ENCODE assay signal across 1 cellular context in genomic region chr4:7067523-7068278, GRCh38.
TF ChIP-seq lines count a peak whose summit lies in the region.

Gene GRPEL1 (minus strand): TSS chr4:7068064. CDS start chr4:7068032, 32 bp downstream.

TF ChIP-seq in IMR-90, 13 proteins besides CTCF, POLR2A, EP300 and RAD21:
- TF ChIP-seq FOS (IDR thresholded peaks at IDR 0.05; ENCODE audit: low read depth, low read length) (no peak), RFX5 (IDR thresholded peaks at IDR 0.05; ENCODE audit: low read depth, low read length) (0 out of 2 replicates have a peak, but pooled peaks have one; percentile 14), ELK1 (IDR thresholded peaks at IDR 0.05; ENCODE audit: borderline replicate concordance, low read depth, low read length) (no peak), MAZ (IDR thresholded peaks at IDR 0.05; ENCODE audit: borderline replicate concordance, low read depth, low read length) (peak; percentile 88; the same call in 1 of the 2 replicates), CHD1 (IDR thresholded peaks at IDR 0.05; ENCODE audit: low read depth, low read length) (no peak), BHLHE40 (IDR thresholded peaks at IDR 0.05; ENCODE audit: low read depth, low read length) (peak; percentile 65; the same call in 1 of the 2 replicates), CEBPB (IDR thresholded peaks at IDR 0.05; ENCODE audit: low read depth, low read length) (no peak), RCOR1 (IDR thresholded peaks at IDR 0.05; ENCODE audit: insufficient replicate concordance, low read length) (no peak), NFE2L2 (IDR thresholded peaks at IDR 0.05; ENCODE audit: low read depth, low read length) (no peak), USF2 (IDR thresholded peaks at IDR 0.05; ENCODE audit: low read depth, low read length) (no peak), MXI1 (IDR thresholded peaks at IDR 0.05; ENCODE audit: borderline replicate concordance, low read depth, low read length) (peak; percentile 86), MAFK (IDR thresholded peaks at IDR 0.05; ENCODE audit: low read depth, low read length) (no peak), SMC3 (IDR thresholded peaks at IDR 0.05; ENCODE audit: low read depth, low read length) (no peak)
